ENCODE assay signal across 8 cellular contexts in the genomic region with DNA sequence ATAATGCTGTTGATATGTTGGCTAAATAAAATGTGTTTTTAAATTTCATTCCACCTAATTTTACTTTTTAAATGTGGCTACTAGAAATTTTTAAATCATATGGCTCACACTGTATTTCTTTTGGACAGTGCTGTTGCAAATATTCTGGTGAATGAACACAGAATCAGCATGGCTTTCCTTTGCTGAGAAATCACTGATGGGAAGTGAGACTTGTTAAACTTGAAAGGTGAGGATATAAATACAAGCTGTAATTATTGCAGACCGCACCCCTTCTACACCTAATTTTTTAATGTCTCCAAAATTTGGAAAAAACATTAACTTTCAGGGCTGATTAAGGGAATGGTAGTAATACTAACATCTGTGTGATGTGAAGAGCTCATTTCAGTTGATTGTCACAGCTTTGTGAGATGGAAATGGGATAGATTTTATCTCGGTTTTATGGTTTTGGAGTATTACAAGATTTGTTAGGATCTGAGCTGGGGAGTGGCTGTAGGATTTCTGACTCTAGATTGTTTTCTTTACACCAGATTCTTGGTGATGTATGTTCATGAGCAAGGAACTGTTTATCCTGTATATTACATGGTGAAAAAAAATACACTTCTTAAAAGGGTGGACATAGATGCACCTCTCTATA. TPM values are rescaled to one million over a fixed set of nuclear protein-coding genes. Genes with fewer than 3 reads are reported as not detected.
DNase-seq lines count a peak whose midpoint lies in the region; ATAC-seq, FAIRE-seq and TF ChIP-seq lines count a peak whose summit lies in the region.

No MANE protein-coding gene starts in this region.

- peak overlapping the region; percentile 60 for H3K4me3 ChIP-seq in HAP-1
- H3K4me3 ChIP-seq in astrocyte (ENCODE audit: insufficient read depth, low read depth, low read length): peak overlapping the region; percentile 88
- H3K4me3 ChIP-seq in mesodermal cell (ENCODE audit: extremely low read depth, insufficient read depth, low read length, poor library complexity, severe bottlenecking): peak overlapping the region; percentile 75

- no peak for ATAC-seq in GM19324 (IDR thresholded peaks at IDR 0.05; ENCODE audit: low FRiP score, unreplicated experiment)
- no peak for ATAC-seq in HG03175 (IDR thresholded peaks at IDR 0.05; ENCODE audit: unreplicated experiment)
- ATAC-seq in HG03520 (IDR thresholded peaks at IDR 0.05; ENCODE audit: unreplicated experiment): no peak

- H3K4me1 ChIP-seq in HAP-1: peaks cover 7% of the 10 kb centered on the region
- H3K4me1 ChIP-seq in astrocyte (ENCODE audit: insufficient read depth, low read length): peaks cover 17% of the 10 kb centered on the region
- peaks cover 20% of the 10 kb centered on the region for H3K4me1 ChIP-seq in mesodermal cell (ENCODE audit: control insufficient read depth, insufficient read depth, low read length, poor library complexity, severe bottlenecking)

- in situ Hi-C loops in HAP-1 (cut with MboI; ENCODE audit: low sequenced_read_pairs): no loop called here

- no peak overlapping the region for H2AFZ ChIP-seq in astrocyte (ENCODE audit: low read depth, low read length)

- TF ChIP-seq CTCF in 22Rv1 (IDR thresholded peaks at IDR 0.05): no peak
- no peak for TF ChIP-seq CTCF in astrocyte (IDR thresholded peaks at IDR 0.05; ENCODE audit: insufficient read depth, low read depth, low read length)

- H3K36me3 Mint-ChIP-seq in astrocyte (ENCODE audit: low read depth, unreplicated experiment): peaks cover 6% of the 10 kb centered on the region

- DNase-seq in HAP-1 (ENCODE audit: low spot score in 2 of 2) (no peak), astrocyte (ENCODE audit: low read depth) (no peak), HEK293T (ENCODE audit: extremely low spot score) (no peak)

- H3K9me3 ChIP-seq in HAP-1 (peaks cover 5% of the 10 kb centered on the region; the same call in 1 of the 2 replicates), astrocyte (ENCODE audit: insufficient read depth, low read depth, low read length) (no peaks in the 10 kb centered on the region), mesodermal cell (ENCODE audit: control insufficient read depth, low read length) (peaks cover 3% of the 10 kb centered on the region)

- no peaks in the 10 kb centered on the region for H3K27me3 ChIP-seq in HAP-1 (ENCODE audit: low read depth)
- no peaks in the 10 kb centered on the region for H3K27me3 ChIP-seq in astrocyte (ENCODE audit: insufficient read depth, low read length)

- peaks cover 57% of the 10 kb centered on the region for H3K79me2 ChIP-seq in astrocyte (ENCODE audit: insufficient read depth, low read length)

- H3K9me3 Mint-ChIP-seq in astrocyte (ENCODE audit: unreplicated experiment): no peaks in the 10 kb centered on the region

- 83 to 89% methylated on average over 1 of the region's 2 CpGs for WGBS in mesodermal cell (ENCODE audit: insufficient coverage in 2 of 2), 2 experiments

- no peaks in the 10 kb centered on the region for H3K27me3 Mint-ChIP-seq in astrocyte (ENCODE audit: low read depth, unreplicated experiment)

- H4K20me1 ChIP-seq in astrocyte (ENCODE audit: insufficient read depth, low read length): peaks cover 14% of the 10 kb centered on the region

- peaks cover 26% of the 10 kb centered on the region for H3K36me3 ChIP-seq in HAP-1 (replicated peaks)
- H3K36me3 ChIP-seq in astrocyte (ENCODE audit: insufficient read depth, low read length): peaks cover 5% of the 10 kb centered on the region
- H3K36me3 ChIP-seq in mesodermal cell (ENCODE audit: control insufficient read depth, insufficient read depth, low read length): peaks cover 24% of the 10 kb centered on the region

- H3K4me1 Mint-ChIP-seq in astrocyte (ENCODE audit: low read depth, unreplicated experiment): peaks cover 5% of the 10 kb centered on the region

- POLR2A ChIA-PET in HEK293T (lab: Yijun Ruan, JAX): no interaction called here

- H3K4me3 Mint-ChIP-seq in astrocyte (ENCODE audit: unreplicated experiment): peak overlapping the region; percentile 86

- no peak overlapping the region for H3K27ac Mint-ChIP-seq in astrocyte (ENCODE audit: unreplicated experiment)

- CTCF ChIA-PET in HEK293T (lab: Yijun Ruan, JAX): no interaction called here

- no peak for FAIRE-seq in astrocyte (lab: Jason Lieb, UNC)

- H3K27ac ChIP-seq in 22Rv1 (peak overlapping the region; percentile 98), astrocyte (ENCODE audit: low read depth, low read length) (no peak overlapping the region), mesodermal cell (ENCODE audit: low read depth, low read length, severe bottlenecking) (no peak overlapping the region)

- H3K9ac ChIP-seq in astrocyte (ENCODE audit: low read length): peak overlapping the region; percentile 91

- peak overlapping the region; percentile 83 for H3K4me2 ChIP-seq in astrocyte (ENCODE audit: low read length)

TF ChIP-seq in HEK293T, 16 proteins besides CTCF, POLR2A, EP300 and RAD21:
- TF ChIP-seq ARNT (IDR thresholded peaks at IDR 0.05) (no peak), L3MBTL2 (conservative IDR thresholded peaks at IDR 0.05) (no peak), CTBP1 (IDR thresholded peaks at IDR 0.05; ENCODE audit: borderline replicate concordance) (no peak), FOXK2 (IDR thresholded peaks at IDR 0.05) (no peak), HDGF (IDR thresholded peaks at IDR 0.05; ENCODE audit: borderline replicate concordance) (no peak), SP1 (IDR thresholded peaks at IDR 0.05) (no peak), NFRKB (IDR thresholded peaks at IDR 0.05) (no peak)
TF ChIP-seq in HEK293T: peak in this region for 0.

RNA-seq across cellular contexts. Expression of gene MIOS, which starts 1.3 kb away (rescaled TPM):
- 14.7 and 16.4 TPM in 2 replicates for total RNA-seq in astrocyte
- 20.4 TPM for polyA plus RNA-seq in mesodermal cell (2013, experiment 1 of 2)
- 23.2 TPM for polyA plus RNA-seq in mesodermal cell (2013, experiment 2 of 2)

RNA-seq across cellular contexts. Expression of gene COL28A1, which starts 32.3 kb away (rescaled TPM):
- 0.11 TPM in 1 of 2 replicates, not detected in the other for total RNA-seq in astrocyte
- polyA plus RNA-seq in mesodermal cell (2013, experiment 1 of 2): not detected
- 0.40 TPM for polyA plus RNA-seq in mesodermal cell (2013, experiment 2 of 2)
